ENCODE assay signal across 5 cellular contexts in genomic region chr11:71622561-71622960, GRCh38. TPM values are rescaled to one million over a fixed set of nuclear protein-coding genes. Genes with fewer than 3 reads are reported as not detected.
"Had no signal": no experiment of that assay in that cellular context is flagged by ENCODE, and none has a peak within 500 bp of the region (broad histone marks: within the 10 kb centered on the region; RNA-seq: fewer than 3 reads in every experiment).

No MANE protein-coding gene starts in this region.

RNA-seq across cellular contexts. Expression of gene KRTAP5-11, which starts 39.9 kb away (rescaled TPM):
- total RNA-seq: GM23248, H9, HT-29, IMR-90, K562 had no signal
- polyA plus RNA-seq: GM23248, IMR-90, K562 had no signal

RNA-seq across cellular contexts. Expression of gene KRTAP5-10, which starts 57.2 kb away (rescaled TPM):
- total RNA-seq: GM23248, H9, HT-29, IMR-90, K562 had no signal
- polyA plus RNA-seq: GM23248, IMR-90, K562 had no signal
